In the genomic region with DNA sequence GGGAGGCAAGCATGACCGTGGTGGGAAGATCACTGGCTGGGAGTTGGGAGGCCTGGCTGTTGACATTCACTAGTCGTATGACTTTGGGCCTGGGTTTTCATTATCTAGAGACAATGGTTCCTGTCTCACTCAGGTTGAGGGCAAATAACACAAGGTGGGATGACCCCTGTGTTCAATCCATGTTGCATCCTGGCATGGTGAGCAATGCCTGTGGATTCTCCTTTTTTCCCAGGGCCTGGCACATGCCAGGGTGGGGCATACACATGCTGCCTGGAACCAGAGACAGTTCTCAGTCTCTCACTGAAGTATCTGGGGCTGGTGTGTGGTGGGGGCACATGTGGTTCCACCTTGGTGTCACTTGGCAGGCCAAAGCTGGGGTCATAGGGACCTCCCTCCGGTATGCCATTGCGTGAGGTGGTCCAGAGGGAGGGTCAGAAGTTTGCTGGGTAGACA, we compare ENCODE assay signal across 8 cellular contexts.
DNase-seq lines count a peak whose midpoint lies in the region; TF ChIP-seq lines count a peak whose summit lies in the region.

No MANE protein-coding gene starts in this region.

- no peak for DNase-seq in HFF-Myc (ENCODE audit: extremely low read depth, low read depth)
- peak; percentile 46 for DNase-seq in activated T-cell treated with anti-CD3 and anti-CD28 coated beads, Interleukin-2, amount 50 U/mL, for 48 hours
- no peak for DNase-seq in GOT3 (lab: John Stamatoyannopoulos, UW)
- DNase-seq in AG08395 (ENCODE audit: low spot score): no peak
- no peak for DNase-seq in NCI-H510A (lab: John Stamatoyannopoulos, UW)
- DNase-seq in GM19240 (ENCODE audit: insufficient read length, low spot score): no peak

- H3K9me3 ChIP-seq in iPS-18c (ENCODE audit: control insufficient read depth, insufficient read depth, low read length): peaks cover 2% of the 10 kb centered on the region

- peak overlapping the region; percentile 32 for H3K4me3 ChIP-seq in HFF-Myc (replicated peaks; ENCODE audit: low read depth, low read length)
- peak overlapping the region; percentile 25 for H3K4me3 ChIP-seq in iPS-18c (ENCODE audit: insufficient read depth, low read depth, low read length)
- H3K4me3 ChIP-seq in skin epidermis: peak overlapping the region in 4 of 7 experiments; percentile 9 to 26 (median 13)

- no peak for TF ChIP-seq CTCF in HFF-Myc (IDR thresholded peaks at IDR 0.05; ENCODE audit: low read depth, low read length, missing control alignments)

- H3K27ac ChIP-seq in skin epidermis: peak overlapping the region in 19 of 21 experiments; percentile 48 to 93 (median 79)

Comparison
In these comparisons a context has a peak if more than half of its experiments do, and no peak if none do; other contexts are left out.
1. DNase-seq: peak in activated T-cell treated with anti-CD3 and anti-CD28 coated beads, Interleukin-2, amount 50 U/mL, for 48 hours (2 of 2); none in HFF-Myc (single experiment), GOT3 (single experiment), AG08395 (single experiment), NCI-H510A (single experiment) and GM19240 (single experiment).
2. Peak in every context shown above with its lines, with median percentiles within 50 percentile points of each other: H3K4me3 ChIP-seq.